Comparison of ENCODE assay signal across 1 cellular context in the genomic region with DNA sequence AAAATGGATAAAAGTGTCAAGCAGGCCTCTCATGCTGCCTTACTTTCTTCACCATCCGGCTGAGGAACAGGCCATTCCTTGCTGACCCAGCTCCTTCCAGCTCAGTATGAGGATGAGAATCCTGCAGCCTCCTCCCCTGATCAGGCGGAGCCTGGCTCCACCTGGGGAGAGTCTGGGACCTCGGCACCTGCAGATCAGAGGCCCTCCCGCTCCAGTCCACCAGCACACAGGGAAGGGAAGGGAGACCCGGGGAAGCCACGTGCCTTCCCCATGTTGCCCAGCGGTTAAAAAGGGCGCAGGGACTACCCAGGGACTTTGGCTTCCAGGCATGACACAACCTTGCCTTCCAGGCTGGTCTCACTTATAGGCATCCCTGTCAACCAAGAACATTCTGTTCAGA.
TF ChIP-seq lines count a peak whose summit lies in the region.

No MANE protein-coding gene starts in this region.

TF ChIP-seq in GM23338, 12 proteins besides CTCF, POLR2A, EP300 and RAD21 (continued from another document):
- TF ChIP-seq, protein P1, sequence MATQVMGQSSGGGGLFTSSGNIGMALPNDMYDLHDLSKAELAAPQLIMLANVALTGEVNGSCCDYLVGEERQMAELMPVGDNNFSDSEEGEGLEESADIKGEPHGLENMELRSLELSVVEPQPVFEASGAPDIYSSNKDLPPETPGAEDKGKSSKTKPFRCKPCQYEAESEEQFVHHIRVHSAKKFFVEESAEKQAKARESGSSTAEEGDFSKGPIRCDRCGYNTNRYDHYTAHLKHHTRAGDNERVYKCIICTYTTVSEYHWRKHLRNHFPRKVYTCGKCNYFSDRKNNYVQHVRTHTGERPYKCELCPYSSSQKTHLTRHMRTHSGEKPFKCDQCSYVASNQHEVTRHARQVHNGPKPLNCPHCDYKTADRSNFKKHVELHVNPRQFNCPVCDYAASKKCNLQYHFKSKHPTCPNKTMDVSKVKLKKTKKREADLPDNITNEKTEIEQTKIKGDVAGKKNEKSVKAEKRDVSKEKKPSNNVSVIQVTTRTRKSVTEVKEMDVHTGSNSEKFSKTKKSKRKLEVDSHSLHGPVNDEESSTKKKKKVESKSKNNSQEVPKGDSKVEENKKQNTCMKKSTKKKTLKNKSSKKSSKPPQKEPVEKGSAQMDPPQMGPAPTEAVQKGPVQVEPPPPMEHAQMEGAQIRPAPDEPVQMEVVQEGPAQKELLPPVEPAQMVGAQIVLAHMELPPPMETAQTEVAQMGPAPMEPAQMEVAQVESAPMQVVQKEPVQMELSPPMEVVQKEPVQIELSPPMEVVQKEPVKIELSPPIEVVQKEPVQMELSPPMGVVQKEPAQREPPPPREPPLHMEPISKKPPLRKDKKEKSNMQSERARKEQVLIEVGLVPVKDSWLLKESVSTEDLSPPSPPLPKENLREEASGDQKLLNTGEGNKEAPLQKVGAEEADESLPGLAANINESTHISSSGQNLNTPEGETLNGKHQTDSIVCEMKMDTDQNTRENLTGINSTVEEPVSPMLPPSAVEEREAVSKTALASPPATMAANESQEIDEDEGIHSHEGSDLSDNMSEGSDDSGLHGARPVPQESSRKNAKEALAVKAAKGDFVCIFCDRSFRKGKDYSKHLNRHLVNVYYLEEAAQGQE (IDR thresholded peaks at IDR 0.05; ENCODE audit: unreplicated experiment), result no peak
